ENCODE assay signal across 1 cellular context in genomic region chr7:70678621-70679251, GRCh38.
TF ChIP-seq lines count a peak whose summit lies in the region.

No MANE protein-coding gene starts in this region.

TF ChIP-seq in SK-N-SH treated with all-trans-retinoic acid at 6 μM for 48 hours, 23 proteins besides CTCF, POLR2A, EP300 and RAD21 (continued from another document):
- TF ChIP-seq, protein P1, sequence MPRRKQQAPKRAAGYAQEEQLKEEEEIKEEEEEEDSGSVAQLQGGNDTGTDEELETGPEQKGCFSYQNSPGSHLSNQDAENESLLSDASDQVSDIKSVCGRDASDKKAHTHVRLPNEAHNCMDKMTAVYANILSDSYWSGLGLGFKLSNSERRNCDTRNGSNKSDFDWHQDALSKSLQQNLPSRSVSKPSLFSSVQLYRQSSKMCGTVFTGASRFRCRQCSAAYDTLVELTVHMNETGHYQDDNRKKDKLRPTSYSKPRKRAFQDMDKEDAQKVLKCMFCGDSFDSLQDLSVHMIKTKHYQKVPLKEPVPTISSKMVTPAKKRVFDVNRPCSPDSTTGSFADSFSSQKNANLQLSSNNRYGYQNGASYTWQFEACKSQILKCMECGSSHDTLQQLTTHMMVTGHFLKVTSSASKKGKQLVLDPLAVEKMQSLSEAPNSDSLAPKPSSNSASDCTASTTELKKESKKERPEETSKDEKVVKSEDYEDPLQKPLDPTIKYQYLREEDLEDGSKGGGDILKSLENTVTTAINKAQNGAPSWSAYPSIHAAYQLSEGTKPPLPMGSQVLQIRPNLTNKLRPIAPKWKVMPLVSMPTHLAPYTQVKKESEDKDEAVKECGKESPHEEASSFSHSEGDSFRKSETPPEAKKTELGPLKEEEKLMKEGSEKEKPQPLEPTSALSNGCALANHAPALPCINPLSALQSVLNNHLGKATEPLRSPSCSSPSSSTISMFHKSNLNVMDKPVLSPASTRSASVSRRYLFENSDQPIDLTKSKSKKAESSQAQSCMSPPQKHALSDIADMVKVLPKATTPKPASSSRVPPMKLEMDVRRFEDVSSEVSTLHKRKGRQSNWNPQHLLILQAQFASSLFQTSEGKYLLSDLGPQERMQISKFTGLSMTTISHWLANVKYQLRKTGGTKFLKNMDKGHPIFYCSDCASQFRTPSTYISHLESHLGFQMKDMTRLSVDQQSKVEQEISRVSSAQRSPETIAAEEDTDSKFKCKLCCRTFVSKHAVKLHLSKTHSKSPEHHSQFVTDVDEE (CRISPR knock-in tag; IDR thresholded peaks at IDR 0.05): no peak
- TF ChIP-seq RARB (CRISPR knock-in tag; IDR thresholded peaks at IDR 0.05): no peak
- TF ChIP-seq BACH2 (CRISPR knock-in tag; IDR thresholded peaks at IDR 0.05; ENCODE audit: borderline replicate concordance): no peak
- TF ChIP-seq ZFP30 (CRISPR knock-in tag; IDR thresholded peaks at IDR 0.05): no peak
